In the genomic region with DNA sequence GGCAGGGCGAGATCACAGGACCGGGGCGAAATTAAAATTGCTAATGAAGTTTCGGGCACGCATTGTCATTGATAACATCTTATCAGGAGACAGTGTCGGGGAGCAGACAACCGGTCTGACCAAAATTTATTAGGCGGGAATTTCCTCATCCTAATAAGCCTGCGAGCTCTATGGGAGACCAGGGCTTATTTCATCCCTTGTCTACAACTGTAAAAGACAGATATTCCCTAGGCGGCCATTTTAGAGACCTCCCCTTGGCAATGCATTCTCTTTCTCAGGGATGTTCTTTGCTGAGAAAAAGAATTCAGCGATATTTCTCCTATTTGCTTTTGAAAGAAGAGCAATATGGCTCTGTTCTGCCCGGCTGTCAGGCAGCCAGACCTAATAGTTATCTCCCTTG, we compare ENCODE assay signal across 7 cellular contexts.
DNase-seq lines count a peak whose midpoint lies in the region; ATAC-seq, FAIRE-seq and TF ChIP-seq lines count a peak whose summit lies in the region.
"Not testable (repeated sequence)": the region's sequence is repeated elsewhere in the genome, so short reads cannot be mapped to it uniquely, and the experiment has no call there.

No MANE protein-coding gene starts in this region.

- H3K4me3 ChIP-seq in GM23338; NB4 (ENCODE audit: low read depth, low read length); OCI-LY7 (ENCODE audit: low read depth, low read length, poor library complexity, severe bottlenecking); K562: not testable (repeated sequence)

- not testable (repeated sequence) for H3K27me3 Mint-ChIP-seq in GM23338 (ENCODE audit: insufficient read depth, low read depth, poor library complexity); WTC11 (ENCODE audit: low read depth)

- not testable (repeated sequence) for H2AFZ ChIP-seq in GM23338; OCI-LY7 (ENCODE audit: low read length); K562 (ENCODE audit: low read depth, low read length)

- not testable (repeated sequence) for H3K4me1 ChIP-seq in GM23338 (ENCODE audit: insufficient read depth); OCI-LY7 (ENCODE audit: insufficient read depth, low read length, poor library complexity, severe bottlenecking); K562 (replicated peaks in 1 of 2; ENCODE audit: control insufficient read depth in 2 of 2, insufficient read depth in 2 of 2, low read length in 2 of 2)

- WGBS in K562 (ENCODE audit: insufficient coverage, low coverage, missing lambda C conversion rate): 5% methylated on average over 10 of the region's 12 CpGs

- BruUV-seq in OCI-LY7 (replicated peaks; lab: Mats Ljungman, UMichigan); K562 (replicated peaks; lab: Mats Ljungman, UMichigan): not testable (repeated sequence)

- not testable (repeated sequence) for H3K4me3 Mint-ChIP-seq in GM23338, WTC11

- CTCF ChIA-PET in OCI-LY7 (lab: Charles Lee; ENCODE audit: unreplicated experiment); WTC11 (lab: Charles Lee); K562 (lab: Yijun Ruan, JAX; ENCODE audit: low intra/inter-chr PET ratio): not testable (repeated sequence)

- peaks cover 17% of the 10 kb centered on the region for H3K36me3 ChIP-seq in GM23338 (ENCODE audit: insufficient read depth)
- peaks cover 85% of the 10 kb centered on the region for H3K36me3 ChIP-seq in OCI-LY7 (ENCODE audit: insufficient read depth, low read length)
- H3K36me3 ChIP-seq in K562 (ENCODE audit: control insufficient read depth, insufficient read depth, low read length): not testable (repeated sequence)

- H3K27me3 ChIP-seq in GM23338 (ENCODE audit: insufficient read depth); K562 (ENCODE audit: control insufficient read depth in 2 of 2, insufficient read depth in 2 of 2, low read length in 2 of 2): not testable (repeated sequence)

- H3F3A ChIP-seq in GM23338 (replicated peaks; ENCODE audit: low read depth): not testable (repeated sequence)

- not testable (repeated sequence) for TF ChIP-seq CTCF in GM23338 (conservative IDR thresholded peaks at IDR 0.05; ENCODE audit: low read depth in 2 of 2); NB4 (IDR thresholded peaks at IDR 0.05; ENCODE audit: low read depth, low read length); OCI-LY7 (conservative IDR thresholded peaks at IDR 0.05; ENCODE audit: low read length); WTC11 (IDR thresholded peaks at IDR 0.05); K562 (IDR thresholded peaks at IDR 0.05 in 2 of 3, conservative IDR thresholded peaks at IDR 0.05 in 1 of 3; ENCODE audit: insufficient read depth in 2 of 3, low read depth in 1 of 3, low read length in 3 of 3)

- peaks cover 28% of the 10 kb centered on the region for H3K9me3 ChIP-seq in OCI-LY7 (ENCODE audit: low read length)
- H3K9me3 ChIP-seq in K562 (replicated peaks; ENCODE audit: control insufficient read depth, insufficient read depth, low read depth, low read length): not testable (repeated sequence)

- H3K9me1 ChIP-seq in K562 (ENCODE audit: control insufficient read depth, insufficient read depth, low read length): not testable (repeated sequence)

- intact Hi-C loops in OCI-LY7 (cut with micrococcal nuclease; ENCODE audit: unreplicated experiment); K562 (cut with micrococcal nuclease): not testable (repeated sequence)

- not testable (repeated sequence) for H4K20me1 ChIP-seq in GM23338 (replicated peaks; ENCODE audit: insufficient read depth); OCI-LY7 (ENCODE audit: insufficient read depth, low read length); K562 (replicated peaks; ENCODE audit: control insufficient read depth, insufficient read depth, low read length)

- H3K9ac ChIP-seq in K562 (ENCODE audit: insufficient read depth in 1 of 2, low read depth in 2 of 2, low read length in 2 of 2): not testable (repeated sequence)

- peaks cover 31% of the 10 kb centered on the region for H3K9me3 Mint-ChIP-seq in GM23338
- peaks cover 50% of the 10 kb centered on the region for H3K9me3 Mint-ChIP-seq in WTC11

- not testable (repeated sequence) for H3K4me2 ChIP-seq in GM23338; OCI-LY7 (ENCODE audit: low read length); K562 (ENCODE audit: insufficient read depth, low read length)

- H3K4me1 Mint-ChIP-seq in GM23338, WTC11: not testable (repeated sequence)

- H3K79me2 ChIP-seq in GM23338 (replicated peaks; ENCODE audit: insufficient read depth); K562 (ENCODE audit: control insufficient read depth, insufficient read depth, low read length): not testable (repeated sequence)
- H3K79me2 ChIP-seq in OCI-LY7 (ENCODE audit: insufficient read depth, low read depth, low read length): peaks cover 38% of the 10 kb centered on the region; the same call in 1 of the 2 replicates

- not testable (repeated sequence) for H3K27ac ChIP-seq in GM23338 (ENCODE audit: low read depth); OCI-LY7 (ENCODE audit: low read depth, low read length, poor library complexity, severe bottlenecking); K562 (ENCODE audit: extremely low read depth, low read depth, low read length)

- POLR2A ChIA-PET in OCI-LY7 (lab: Charles Lee); WTC11 (lab: Charles Lee); K562 (lab: Yijun Ruan, JAX): not testable (repeated sequence)

- TF ChIP-seq RAD21 in K562 (CRISPR knock-in tag; conservative IDR thresholded peaks at IDR 0.05 in 1 of 2, IDR thresholded peaks at IDR 0.05 in 1 of 2): not testable (repeated sequence)

- H3K36me3 Mint-ChIP-seq in GM23338 (ENCODE audit: low read depth) (peaks cover 41% of the 10 kb centered on the region), WTC11 (peaks cover 51% of the 10 kb centered on the region)

- not testable (repeated sequence) for H3K27ac Mint-ChIP-seq in GM23338, WTC11

- not testable (repeated sequence) for TF ChIP-seq POLR2A in NB4 (IDR thresholded peaks at IDR 0.05; ENCODE audit: extremely low read depth, insufficient read length); K562 (conservative IDR thresholded peaks at IDR 0.05)

- TF ChIP-seq EP300 in K562 (IDR thresholded peaks at IDR 0.05; ENCODE audit: low read length): not testable (repeated sequence)

- not testable (repeated sequence) for FAIRE-seq in K562 (lab: Jason Lieb, UNC)

- H3K9me2 ChIP-seq in GM23338 (ENCODE audit: insufficient read depth); OCI-LY7 (ENCODE audit: insufficient read depth, low read length): not testable (repeated sequence)

- in situ Hi-C loops in K562 (cut with MboI): not testable (repeated sequence)

- not testable (repeated sequence) for ATAC-seq in GM23338, WTC11, K562

- DNase-seq in DMS53 (lab: John Stamatoyannopoulos, UW) (peak; percentile 30), GM23338 (ENCODE audit: low spot score) (peak; percentile 22), NB4 (ENCODE audit: low read depth) (peak; percentile 12), NCI-H69 (lab: John Stamatoyannopoulos, UW) (peak; percentile 18), OCI-LY7 (ENCODE audit: low spot score) (peak; percentile 28), WTC11 (ENCODE audit: low spot score) (peak; percentile 9), K562 (ENCODE audit: extremely low read depth in 1 of 4, low spot score in 3 of 4) (peak in 1 of 4 experiments; percentile 4)

TF ChIP-seq in K562, 482 proteins besides CTCF, POLR2A, EP300 and RAD21:
- TF ChIP-seq CBX3 (IDR thresholded peaks at IDR 0.05; ENCODE audit: borderline replicate concordance in 1 of 2, low read length in 2 of 2) (peak in 1 of 2 experiments; percentile 61; a peak in 1 of 3 replicates), CBX5 (IDR thresholded peaks at IDR 0.05; ENCODE audit: borderline replicate concordance, low read depth) (0 out of 2 replicates have a peak, but pooled peaks have one; percentile 46)
